11 cellular contexts compared by ENCODE assay signal in the genomic region with DNA sequence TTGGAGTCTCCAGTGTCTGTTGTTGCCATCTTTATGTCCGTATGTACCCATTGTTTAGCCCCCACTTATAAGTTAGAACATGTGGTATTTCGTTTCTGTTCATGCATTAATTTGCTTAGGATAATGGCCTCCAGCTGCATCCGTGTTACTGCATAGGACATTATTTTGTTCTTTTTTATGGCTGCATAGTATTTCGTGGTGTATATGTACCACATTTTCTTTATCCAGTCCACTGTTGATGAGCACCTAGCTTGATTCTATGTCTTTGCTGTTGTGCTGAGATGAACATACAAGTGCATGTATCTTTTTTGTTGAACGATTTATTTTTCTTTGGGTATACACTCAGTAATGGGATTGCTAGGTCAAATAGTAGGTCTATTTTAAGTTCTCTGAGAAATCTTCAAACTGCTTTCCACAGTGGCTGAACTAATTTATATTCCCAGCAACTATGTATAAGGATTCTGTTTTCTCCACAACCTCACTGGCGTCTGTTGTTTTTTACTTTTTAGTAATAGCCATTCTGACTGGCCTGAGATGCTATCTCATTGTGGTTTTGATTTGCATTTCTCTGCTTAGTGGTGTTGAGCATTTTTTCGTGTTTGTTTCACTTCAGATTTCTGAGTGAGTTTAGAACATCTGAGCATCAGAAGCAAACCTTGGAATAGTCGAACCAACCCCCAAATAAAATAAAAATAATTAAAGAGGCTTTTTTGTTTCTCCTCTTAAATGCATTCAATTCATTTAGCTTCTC.
A peak's percentile ranks its signal among the peaks of the same experiment; 100 is the strongest.
DNase-seq lines count a peak whose midpoint lies in the region; ATAC-seq and TF ChIP-seq lines count a peak whose summit lies in the region.
"Had no signal": no experiment of that assay in that cellular context is flagged by ENCODE, and none has a peak within 500 bp of the region (broad histone marks: within the 10 kb centered on the region; RNA-seq: fewer than 3 reads in every experiment).

No MANE protein-coding gene starts in this region.

- 93% methylated on average over 8 of the region's 8 CpGs for WGBS in hepatocyte (ENCODE audit: low lambda C conversion rate, missing lambda C conversion rate)
- 88 to 89% (median 88%) methylated on average over 8 of the region's 8 CpGs for WGBS in adrenal gland, 4 donors

- no peaks in the 10 kb centered on the region for H3F3A ChIP-seq in neural cell (ENCODE audit: insufficient read depth, low read length, poor library complexity, severe bottlenecking)

- H3K4me2 ChIP-seq in neural cell (ENCODE audit: low read length), result peak overlapping the region; percentile 62
- no peak overlapping the region for H3K4me2 ChIP-seq in hepatocyte

- no peak overlapping the region for H2AFZ ChIP-seq in neural cell (ENCODE audit: low read depth, low read length)
- H2AFZ ChIP-seq in hepatocyte, result no peak overlapping the region

- no peak for TF ChIP-seq CTCF in neural cell (IDR thresholded peaks at IDR 0.05; ENCODE audit: poor library complexity, severe bottlenecking)
- TF ChIP-seq CTCF in hepatocyte (IDR thresholded peaks at IDR 0.05; ENCODE audit: poor library complexity), result no peak
- TF ChIP-seq CTCF in adrenal gland (IDR thresholded peaks at IDR 0.05), result no peak

- H3K27ac ChIP-seq in neural cell (ENCODE audit: low read length) (peak overlapping the region; percentile 96), hepatocyte (no peak overlapping the region), adrenal gland (no peak overlapping the region)
- H3K27ac ChIP-seq: psoas muscle had no signal

- H3K9me2 ChIP-seq in neural cell (ENCODE audit: insufficient read depth, low read length) (no peaks in the 10 kb centered on the region), hepatocyte (replicated peaks; ENCODE audit: insufficient read depth) (no peaks in the 10 kb centered on the region)

- TF ChIP-seq POLR2A in adrenal gland (IDR thresholded peaks at IDR 0.05), result no peak

- H3K9ac ChIP-seq in neural cell (ENCODE audit: low read length), result peak overlapping the region; percentile 60

- ATAC-seq in GM19328 (IDR thresholded peaks at IDR 0.05; ENCODE audit: unreplicated experiment), result peak; percentile 79
- peak; percentile 89 for ATAC-seq in HG02588 (IDR thresholded peaks at IDR 0.05; ENCODE audit: unreplicated experiment)
- peak; percentile 86 for ATAC-seq in HG03354 (IDR thresholded peaks at IDR 0.05; ENCODE audit: poor library complexity, severe bottlenecking, unreplicated experiment)
- ATAC-seq: psoas muscle had no signal

- H3K27me3 ChIP-seq in neural cell (ENCODE audit: insufficient read depth, low read depth, low read length) (no peaks in the 10 kb centered on the region), hepatocyte (no peaks in the 10 kb centered on the region), adrenal gland (no peaks in the 10 kb centered on the region)

- H4K20me1 ChIP-seq in neural cell (ENCODE audit: insufficient read depth) (no peaks in the 10 kb centered on the region), hepatocyte (ENCODE audit: insufficient read depth, poor library complexity, severe bottlenecking) (no peaks in the 10 kb centered on the region)

- H3K4me3 ChIP-seq in neural cell (ENCODE audit: low read length), result peak overlapping the region; percentile 41
- H3K4me3 ChIP-seq in hepatocyte, result no peak overlapping the region
- no peak overlapping the region for H3K4me3 ChIP-seq in adrenal gland
- H3K4me3 ChIP-seq: psoas muscle had no signal

- TF ChIP-seq RAD21 in neural cell (conservative IDR thresholded peaks at IDR 0.05), result no peak

- H3K79me2 ChIP-seq in neural cell (replicated peaks; ENCODE audit: insufficient read depth, low read length), result no peaks in the 10 kb centered on the region
- H3K79me2 ChIP-seq in hepatocyte, result no peaks in the 10 kb centered on the region

- H3K9me3 ChIP-seq in neural cell (ENCODE audit: low read length) (no peaks in the 10 kb centered on the region), hepatocyte (ENCODE audit: low read depth) (no peaks in the 10 kb centered on the region), adrenal gland (replicated peaks in 1 of 3) (no peaks in the 10 kb centered on the region)
- H3K9me3 ChIP-seq: psoas muscle had no signal

- intact Hi-C loops in adrenal gland (cut with DNase I), result no loop called here

- DNase-seq in hepatocyte (ENCODE audit: low spot score), result no peak
- no peak for DNase-seq in adrenal gland
- DNase-seq in NK-92 (lab: John Stamatoyannopoulos, UW; ENCODE audit: unreplicated experiment), result no peak
- DNase-seq in NCI-H526 treated with DMSO at 0.1 percent for 48 hours (lab: John Stamatoyannopoulos, UW), result no peak
- DNase-seq: activated B cell treated with CpG ODN at 0.5 μM for 24 hours, MV-4-11, psoas muscle had no signal

- H3K4me1 ChIP-seq in hepatocyte (ENCODE audit: insufficient read depth), result peaks cover 12% of the 10 kb centered on the region
- H3K4me1 ChIP-seq in adrenal gland (replicated peaks in 1 of 2), result no peaks in the 10 kb centered on the region
- H3K4me1 ChIP-seq: psoas muscle had no signal

- no peak for TF ChIP-seq EP300 in neural cell (conservative IDR thresholded peaks at IDR 0.05; ENCODE audit: poor library complexity, severe bottlenecking)

- H3K36me3 ChIP-seq in neural cell (ENCODE audit: insufficient read depth, low read length) (no peaks in the 10 kb centered on the region), hepatocyte (replicated peaks; ENCODE audit: insufficient read depth, low read depth) (no peaks in the 10 kb centered on the region), adrenal gland (replicated peaks in 1 of 2) (no peaks in the 10 kb centered on the region)

TF ChIP-seq in neural cell, 6 proteins besides CTCF, POLR2A, EP300 and RAD21:
- TF ChIP-seq POLR2AphosphoS5 (IDR thresholded peaks at IDR 0.05) (no peak), SMC3 (conservative IDR thresholded peaks at IDR 0.05; ENCODE audit: poor library complexity) (no peak), MXI1 (conservative IDR thresholded peaks at IDR 0.05; ENCODE audit: poor library complexity, severe bottlenecking) (no peak), TAF1 (IDR thresholded peaks at IDR 0.05; ENCODE audit: low read depth) (no peak), EZH2 (IDR thresholded peaks at IDR 0.05; ENCODE audit: borderline replicate concordance, insufficient read depth, low read length, poor library complexity, severe bottlenecking) (no peak)
- TF ChIP-seq, protein P1, sequence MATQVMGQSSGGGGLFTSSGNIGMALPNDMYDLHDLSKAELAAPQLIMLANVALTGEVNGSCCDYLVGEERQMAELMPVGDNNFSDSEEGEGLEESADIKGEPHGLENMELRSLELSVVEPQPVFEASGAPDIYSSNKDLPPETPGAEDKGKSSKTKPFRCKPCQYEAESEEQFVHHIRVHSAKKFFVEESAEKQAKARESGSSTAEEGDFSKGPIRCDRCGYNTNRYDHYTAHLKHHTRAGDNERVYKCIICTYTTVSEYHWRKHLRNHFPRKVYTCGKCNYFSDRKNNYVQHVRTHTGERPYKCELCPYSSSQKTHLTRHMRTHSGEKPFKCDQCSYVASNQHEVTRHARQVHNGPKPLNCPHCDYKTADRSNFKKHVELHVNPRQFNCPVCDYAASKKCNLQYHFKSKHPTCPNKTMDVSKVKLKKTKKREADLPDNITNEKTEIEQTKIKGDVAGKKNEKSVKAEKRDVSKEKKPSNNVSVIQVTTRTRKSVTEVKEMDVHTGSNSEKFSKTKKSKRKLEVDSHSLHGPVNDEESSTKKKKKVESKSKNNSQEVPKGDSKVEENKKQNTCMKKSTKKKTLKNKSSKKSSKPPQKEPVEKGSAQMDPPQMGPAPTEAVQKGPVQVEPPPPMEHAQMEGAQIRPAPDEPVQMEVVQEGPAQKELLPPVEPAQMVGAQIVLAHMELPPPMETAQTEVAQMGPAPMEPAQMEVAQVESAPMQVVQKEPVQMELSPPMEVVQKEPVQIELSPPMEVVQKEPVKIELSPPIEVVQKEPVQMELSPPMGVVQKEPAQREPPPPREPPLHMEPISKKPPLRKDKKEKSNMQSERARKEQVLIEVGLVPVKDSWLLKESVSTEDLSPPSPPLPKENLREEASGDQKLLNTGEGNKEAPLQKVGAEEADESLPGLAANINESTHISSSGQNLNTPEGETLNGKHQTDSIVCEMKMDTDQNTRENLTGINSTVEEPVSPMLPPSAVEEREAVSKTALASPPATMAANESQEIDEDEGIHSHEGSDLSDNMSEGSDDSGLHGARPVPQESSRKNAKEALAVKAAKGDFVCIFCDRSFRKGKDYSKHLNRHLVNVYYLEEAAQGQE (IDR thresholded peaks at IDR 0.05; ENCODE audit: borderline replicate concordance), result no peak
TF ChIP-seq in neural cell: peak in this region for 0.
